17 cellular contexts compared by ENCODE assay signal in genomic region chr16:27717726-27718125, GRCh38.
DNase-seq lines count a peak whose midpoint lies in the region; ATAC-seq and TF ChIP-seq lines count a peak whose summit lies in the region.
"Had no signal": no experiment of that assay in that cellular context is flagged by ENCODE, and none has a peak within 500 bp of the region (broad histone marks: within the 10 kb centered on the region; RNA-seq: fewer than 3 reads in every experiment).

No MANE protein-coding gene starts in this region.

- TF ChIP-seq POLR2A in body of pancreas (IDR thresholded peaks at IDR 0.05) (no peak), suprapubic skin (IDR thresholded peaks at IDR 0.05) (no peak)

- no peak for TF ChIP-seq EP300 in suprapubic skin (IDR thresholded peaks at IDR 0.05)

- H3K36me3 ChIP-seq in body of pancreas (replicated peaks in 1 of 2; ENCODE audit: insufficient read depth in 1 of 2, low read depth in 2 of 2) (no peaks in the 10 kb centered on the region), suprapubic skin (no peaks in the 10 kb centered on the region), BE2C (no peaks in the 10 kb centered on the region)

- peak overlapping the region in 3 of 4 donors; percentile 49 to 76 (median 53) for H3K27ac ChIP-seq in body of pancreas
- peak overlapping the region; percentile 16 for H3K27ac ChIP-seq in suprapubic skin

- ATAC-seq in body of pancreas (no peak), HG03097 (IDR thresholded peaks at IDR 0.05; ENCODE audit: low FRiP score, unreplicated experiment) (no peak), Right ventricle myocardium superior (ENCODE audit: poor library complexity) (no peak)
- ATAC-seq: activated CD4-positive, alpha-beta T cell treated with anti-CD3 and anti-CD28 coated beads for 36 hours had no signal

- H3K4me1 ChIP-seq in body of pancreas, result peaks cover 12% of the 10 kb centered on the region
- H3K4me1 ChIP-seq in suprapubic skin, result peaks cover 18% of the 10 kb centered on the region
- H3K4me1 ChIP-seq in BE2C, result peaks cover 11% of the 10 kb centered on the region

- intact Hi-C loops in body of pancreas (cut with DNase I), result no loop called here
- intact Hi-C loops in Right ventricle myocardium superior (cut with DNase I), result loop anchor here (10.0 kb wide), 1 partner anchor 143 kb away; no protein-coding TSS in a partner anchor

- WGBS in body of pancreas, 2 donors, result 97% methylated on average over 2 of the region's 2 CpGs; no CpG with 5 or more reads in 1 of the 2 donors
- WGBS in suprapubic skin, result 83% methylated on average over 2 of the region's 2 CpGs

- H3K9me3 ChIP-seq in body of pancreas, result no peaks in the 10 kb centered on the region
- no peaks in the 10 kb centered on the region for H3K9me3 ChIP-seq in suprapubic skin
- H3K9me3 ChIP-seq in BE2C, result no peaks in the 10 kb centered on the region

- no peak for TF ChIP-seq CTCF in body of pancreas (IDR thresholded peaks at IDR 0.05)
- TF ChIP-seq CTCF in suprapubic skin (IDR thresholded peaks at IDR 0.05), result no peak
- no peak for TF ChIP-seq CTCF in BE2C (IDR thresholded peaks at IDR 0.05; ENCODE audit: low read depth, low read length)

- no peaks in the 10 kb centered on the region for H3K27me3 ChIP-seq in body of pancreas
- no peaks in the 10 kb centered on the region for H3K27me3 ChIP-seq in suprapubic skin
- no peaks in the 10 kb centered on the region for H3K27me3 ChIP-seq in BE2C

- H3K4me3 ChIP-seq in body of pancreas (no peak overlapping the region), suprapubic skin (no peak overlapping the region), BE2C (ENCODE audit: low read depth, low read length) (no peak overlapping the region)

- DNase-seq in LHCN-M2 (ENCODE audit: low read depth) (peak; percentile 39), body of pancreas (no peak), myocyte (ENCODE audit: low read depth) (peak; percentile 86), suprapubic skin (ENCODE audit: low spot score in 2 of 2) (no peak), Right ventricle myocardium superior (no peak), SKM-1 (lab: John Stamatoyannopoulos, UW; ENCODE audit: unreplicated experiment) (no peak), BE2C (no peak)
- DNase-seq: activated CD4-positive, alpha-beta T cell treated with anti-CD3 and anti-CD28 coated beads for 36 hours; activated naive CD4-positive, alpha-beta T cell treated with anti-CD3 and anti-CD28 coated beads, Interleukin-2, amount 50 U/mL, for 16 hours; activated T-cell treated with anti-CD3 and anti-CD28 coated beads, Interleukin-2, amount 50 U/mL, for 48 hours; CD4-positive, alpha-beta memory T cell; H7; NCI-H146; NCI-H748 treated with DMSO at 0.1 percent for 48 hours; SHP77; stimulated activated CD8-positive, alpha-beta memory T cell treated with anti-CD3 and anti-CD28 coated beads, Interleukin-4, amount 100 ng/mL, for 48 hours had no signal

Comparison
In these comparisons a context has a peak if more than half of its experiments do, and no peak if none do; other contexts are left out.
1. DNase-seq: peak in LHCN-M2 (single experiment) and myocyte (single experiment); none in body of pancreas (0 of 4), suprapubic skin (0 of 2), Right ventricle myocardium superior (single experiment), SKM-1 (single experiment) and BE2C (single experiment).